Comparison of ENCODE assay signal across 1 cellular context in genomic region chr10:52966904-52967303, GRCh38.
TF ChIP-seq lines count a peak whose summit lies in the region.

No MANE protein-coding gene starts in this region.

TF ChIP-seq in GM12878, 131 proteins besides CTCF, POLR2A, EP300 and RAD21 (continued from another document):
- TF ChIP-seq, protein P1, sequence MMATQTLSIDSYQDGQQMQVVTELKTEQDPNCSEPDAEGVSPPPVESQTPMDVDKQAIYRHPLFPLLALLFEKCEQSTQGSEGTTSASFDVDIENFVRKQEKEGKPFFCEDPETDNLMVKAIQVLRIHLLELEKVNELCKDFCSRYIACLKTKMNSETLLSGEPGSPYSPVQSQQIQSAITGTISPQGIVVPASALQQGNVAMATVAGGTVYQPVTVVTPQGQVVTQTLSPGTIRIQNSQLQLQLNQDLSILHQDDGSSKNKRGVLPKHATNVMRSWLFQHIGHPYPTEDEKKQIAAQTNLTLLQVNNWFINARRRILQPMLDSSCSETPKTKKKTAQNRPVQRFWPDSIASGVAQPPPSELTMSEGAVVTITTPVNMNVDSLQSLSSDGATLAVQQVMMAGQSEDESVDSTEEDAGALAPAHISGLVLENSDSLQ (IDR thresholded peaks at IDR 0.05), result peak; percentile 56; the same call in 1 of the 2 replicates
- peak in 1 of 2 experiments; percentile 14; a peak in 1 of 4 replicates for TF ChIP-seq ETV6 (conservative IDR thresholded peaks at IDR 0.05 in 1 of 2, IDR thresholded peaks at IDR 0.05 in 1 of 2; ENCODE audit: borderline replicate concordance in 1 of 2, low read depth in 1 of 2)
- TF ChIP-seq GATAD2B (conservative IDR thresholded peaks at IDR 0.05; ENCODE audit: low read depth), result peak; percentile 31; the same call in 1 of the 2 replicates
- peak; percentile 18 for TF ChIP-seq PBX3 (IDR thresholded peaks at IDR 0.05; ENCODE audit: insufficient replicate concordance, low read depth, low read length)
- TF ChIP-seq, protein P2, sequence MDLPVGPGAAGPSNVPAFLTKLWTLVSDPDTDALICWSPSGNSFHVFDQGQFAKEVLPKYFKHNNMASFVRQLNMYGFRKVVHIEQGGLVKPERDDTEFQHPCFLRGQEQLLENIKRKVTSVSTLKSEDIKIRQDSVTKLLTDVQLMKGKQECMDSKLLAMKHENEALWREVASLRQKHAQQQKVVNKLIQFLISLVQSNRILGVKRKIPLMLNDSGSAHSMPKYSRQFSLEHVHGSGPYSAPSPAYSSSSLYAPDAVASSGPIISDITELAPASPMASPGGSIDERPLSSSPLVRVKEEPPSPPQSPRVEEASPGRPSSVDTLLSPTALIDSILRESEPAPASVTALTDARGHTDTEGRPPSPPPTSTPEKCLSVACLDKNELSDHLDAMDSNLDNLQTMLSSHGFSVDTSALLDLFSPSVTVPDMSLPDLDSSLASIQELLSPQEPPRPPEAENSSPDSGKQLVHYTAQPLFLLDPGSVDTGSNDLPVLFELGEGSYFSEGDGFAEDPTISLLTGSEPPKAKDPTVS (IDR thresholded peaks at IDR 0.05; ENCODE audit: low read depth, low read length), result no peak
